Comparison of ENCODE assay signal across 9 cellular contexts in the genomic region with DNA sequence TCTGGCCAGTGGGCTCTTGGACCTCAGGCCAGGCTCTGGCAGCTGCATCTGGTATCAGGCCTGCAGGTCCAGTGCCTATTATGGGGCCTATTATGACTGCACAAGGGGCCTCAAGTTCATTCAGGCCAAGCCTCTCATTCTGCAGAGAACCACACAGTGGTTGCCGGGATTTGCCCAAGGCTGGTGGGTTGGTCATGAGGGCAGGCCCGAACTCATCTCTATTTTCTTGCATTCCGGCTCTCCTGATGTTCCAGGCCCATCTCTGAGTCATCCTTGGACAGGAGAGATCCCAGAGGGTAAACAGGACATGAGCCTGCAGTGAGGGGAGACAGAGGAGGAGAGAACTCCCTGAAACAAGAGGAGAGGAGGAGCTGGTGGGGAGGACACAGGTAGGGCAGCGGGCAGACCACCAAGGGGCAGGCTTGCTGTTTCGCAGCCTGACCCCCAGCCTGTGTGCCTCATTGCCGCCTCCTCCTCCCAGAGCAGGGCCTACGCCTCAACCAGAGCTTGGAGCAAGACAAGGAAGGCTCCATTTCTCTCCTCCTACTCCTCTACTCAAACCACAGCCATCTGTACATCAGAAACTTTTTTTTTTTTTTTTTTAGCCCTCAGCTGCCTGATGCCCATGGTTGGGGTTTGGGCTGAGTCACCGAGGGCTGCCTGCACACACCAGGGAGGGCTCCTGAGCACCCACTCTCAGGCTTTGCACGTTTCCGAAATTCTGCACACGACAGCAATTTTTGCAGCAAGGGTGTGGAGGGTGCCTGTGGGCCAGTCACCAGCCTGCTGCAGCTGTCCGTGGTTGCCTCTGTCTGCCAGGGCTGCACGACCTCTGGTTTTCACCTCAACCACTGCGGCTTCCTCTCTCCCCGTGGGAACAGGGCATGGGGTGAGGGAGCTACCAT. TPM values are rescaled to one million over a fixed set of nuclear protein-coding genes. Genes with fewer than 3 reads are reported as not detected.
A peak's percentile ranks its signal among the peaks of the same experiment; 100 is the strongest.
DNase-seq lines count a peak whose midpoint lies in the region; ATAC-seq, FAIRE-seq and TF ChIP-seq lines count a peak whose summit lies in the region.
"Had no signal": no experiment of that assay in that cellular context is flagged by ENCODE, and none has a peak within 500 bp of the region (broad histone marks: within the 10 kb centered on the region; RNA-seq: fewer than 3 reads in every experiment).

No MANE protein-coding gene starts in this region.

- no peaks in the 10 kb centered on the region for H3K27me3 ChIP-seq in bronchial epithelial cell (ENCODE audit: control insufficient read depth, insufficient read depth, low read length)

- intact Hi-C loops in activated B cell treated with CpG ODN at 0.5 μM for 24 hours (cut with micrococcal nuclease): loop anchor here (2.0 to 5.0 kb wide), 4 partner anchors 35 to 339 kb away; partner anchors contain the start of gene SLC37A4

- no peak overlapping the region for H3K4me3 ChIP-seq in bronchial epithelial cell (ENCODE audit: low read depth, low read length)

- no peaks in the 10 kb centered on the region for H3K36me3 ChIP-seq in bronchial epithelial cell (ENCODE audit: control insufficient read depth, insufficient read depth, low read length)

- FAIRE-seq in bronchial epithelial cell (lab: Jason Lieb, UNC): peak; percentile 60

- no peaks in the 10 kb centered on the region for H3K36me3 Mint-ChIP-seq in activated B cell treated with CpG ODN at 0.5 μM for 24 hours (ENCODE audit: low read depth)

- TF ChIP-seq CTCF in activated B cell treated with CpG ODN at 0.5 μM for 24 hours (IDR thresholded peaks at IDR 0.05) (no peak), bronchial epithelial cell (IDR thresholded peaks at IDR 0.05; ENCODE audit: insufficient read depth, low read length, severe bottlenecking) (no peak)

- H3K9me3 Mint-ChIP-seq in activated B cell treated with CpG ODN at 0.5 μM for 24 hours: no peaks in the 10 kb centered on the region

- H3K27ac Mint-ChIP-seq in activated B cell treated with CpG ODN at 0.5 μM for 24 hours: peak overlapping the region; percentile 35

- H3K4me1 Mint-ChIP-seq in activated B cell treated with CpG ODN at 0.5 μM for 24 hours: peaks cover 17% of the 10 kb centered on the region

- POLR2A ChIA-PET in activated B cell treated with CpG ODN at 0.5 μM for 24 hours (lab: Charles Lee): interaction anchor here (0.8 to 2.1 kb wide), 2 partner anchors 98 to 192 kb away, joined by 7 read pairs; partner anchors contain the start of genes CXCR5 and DDX6

- peak; percentile 24 for ATAC-seq in GM21576 (IDR thresholded peaks at IDR 0.05; ENCODE audit: unreplicated experiment)
- ATAC-seq in activated B cell treated with CpG ODN at 0.5 μM for 24 hours (ENCODE audit: low read depth): no peak
- no peak for ATAC-seq in GM19351 (IDR thresholded peaks at IDR 0.05; ENCODE audit: unreplicated experiment)
- ATAC-seq: left colon had no signal

- H3K4me3 Mint-ChIP-seq in activated B cell treated with CpG ODN at 0.5 μM for 24 hours: no peak overlapping the region

- CTCF ChIA-PET in activated B cell treated with CpG ODN at 0.5 μM for 24 hours (lab: Charles Lee): interaction anchor here (1.7 kb wide), 1 partner anchor 265 kb away, joined by 4 read pairs; no protein-coding TSS in a partner anchor

- DNase-seq in activated B cell treated with CpG ODN at 0.5 μM for 24 hours (no peak), bronchial epithelial cell (ENCODE audit: low read depth) (peak; percentile 97), HuH-7 (ENCODE audit: low spot score) (no peak), cerebellum (ENCODE audit: low spot score) (no peak), NCI-H128 (lab: John Stamatoyannopoulos, UW; ENCODE audit: unreplicated experiment) (no peak)
- DNase-seq in stimulated activated CD4-positive, alpha-beta T cell treated with anti-CD3 and anti-CD28 coated beads, Interleukin-15, amount 100 ng/mL, for 1 hour (ENCODE audit: low read depth in 1 of 2, low spot score in 1 of 2): peak; percentile 17 to 40

- H3K27me3 Mint-ChIP-seq in activated B cell treated with CpG ODN at 0.5 μM for 24 hours: peaks cover 2% of the 10 kb centered on the region

RNA-seq across cellular contexts. Expression of gene TREH, which starts 12.7 kb away (rescaled TPM):
- total RNA-seq in activated B cell treated with CpG ODN at 0.5 μM for 24 hours (not detected in 2 replicates), bronchial epithelial cell (not detected in 2 replicates), cerebellum (not detected)

Comparison
In these comparisons a context has a peak if more than half of its experiments do, and no peak if none do; other contexts are left out.
1. DNase-seq: peak in bronchial epithelial cell (single experiment) and stimulated activated CD4-positive, alpha-beta T cell treated with anti-CD3 and anti-CD28 coated beads, Interleukin-15, amount 100 ng/mL, for 1 hour (2 of 2); none in activated B cell treated with CpG ODN at 0.5 μM for 24 hours (single experiment), HuH-7 (single experiment), cerebellum (single experiment) and NCI-H128 (single experiment).